ENCODE assay signal across 1 cellular context in genomic region chr2:233100192-233100998, GRCh38.
TF ChIP-seq lines count a peak whose summit lies in the region.

No MANE protein-coding gene starts in this region.

TF ChIP-seq in GM12878, 131 proteins besides CTCF, POLR2A, EP300 and RAD21 (continued from another document and continues in another):
- TF ChIP-seq ZNF687 (IDR thresholded peaks at IDR 0.05) (peak; percentile 74), STAT3 (IDR thresholded peaks at IDR 0.05; ENCODE audit: low read depth, low read length) (0 out of 2 replicates have a peak, but pooled peaks have one; percentile 22), ZSCAN29 (IDR thresholded peaks at IDR 0.05) (no peak), PBX3 (IDR thresholded peaks at IDR 0.05; ENCODE audit: insufficient replicate concordance, low read depth, low read length) (no peak), MYB (IDR thresholded peaks at IDR 0.05; ENCODE audit: borderline replicate concordance, low read depth, low read length) (0 out of 2 replicates have a peak, but pooled peaks have one; percentile 60), SP1 (IDR thresholded peaks at IDR 0.05; ENCODE audit: low read depth, low read length) (peak; percentile 55), ZNF384 (IDR thresholded peaks at IDR 0.05; ENCODE audit: borderline replicate concordance, low read depth, low read length) (no peak), JUND (IDR thresholded peaks at IDR 0.05; ENCODE audit: low read depth, low read length) (no peak), SREBF2 (IDR thresholded peaks at IDR 0.05; ENCODE audit: low read length) (no peak), NFYA (IDR thresholded peaks at IDR 0.05; ENCODE audit: borderline replicate concordance, low read depth, low read length) (no peak), MTA3 (IDR thresholded peaks at IDR 0.05; ENCODE audit: borderline replicate concordance, low read length) (peak; percentile 96; the same call in 1 of the 2 replicates), RCOR1 (conservative IDR thresholded peaks at IDR 0.05; ENCODE audit: low read depth, low read length) (peak; percentile 88), KDM1A (IDR thresholded peaks at IDR 0.05; ENCODE audit: borderline replicate concordance) (no peak), RB1 (IDR thresholded peaks at IDR 0.05; ENCODE audit: borderline replicate concordance) (peak; percentile 76; the same call in 1 of the 2 replicates), SRF (IDR thresholded peaks at IDR 0.05; ENCODE audit: low read depth in 2 of 2, low read length in 2 of 2) (0 out of 4 replicates have a peak, but pooled peaks of 1 of the 2 experiments have one; percentile 62), SUZ12 (IDR thresholded peaks at IDR 0.05; ENCODE audit: unreplicated experiment) (no peak), FOXM1 (IDR thresholded peaks at IDR 0.05; ENCODE audit: low read depth, low read length) (peak; percentile 86), IRF5 (IDR thresholded peaks at IDR 0.05; ENCODE audit: borderline replicate concordance) (no peak), CEBPB (IDR thresholded peaks at IDR 0.05; ENCODE audit: borderline replicate concordance in 1 of 2, low read depth in 2 of 2, low read length in 2 of 2) (0 out of 4 replicates have a peak, but pooled peaks of 1 of the 2 experiments have one; percentile 39), SUPT20H (IDR thresholded peaks at IDR 0.05; ENCODE audit: borderline replicate concordance, control insufficient read depth, low read depth, low read length) (no peak), MEF2A (IDR thresholded peaks at IDR 0.05; ENCODE audit: insufficient read depth, low read depth, low read length) (0 out of 2 replicates have a peak, but pooled peaks have one; percentile 39), ZZZ3 (IDR thresholded peaks at IDR 0.05; ENCODE audit: control insufficient read depth, insufficient read length, low read depth) (no peak), YY1 (IDR thresholded peaks at IDR 0.05; ENCODE audit: low read depth, low read length) (peak; percentile 12; the same call in 1 of the 2 replicates), KAT2A (conservative IDR thresholded peaks at IDR 0.05; ENCODE audit: control insufficient read depth, low read depth, low read length) (no peak), BCLAF1 (IDR thresholded peaks at IDR 0.05) (no peak), DPF2 (IDR thresholded peaks at IDR 0.05) (peak; percentile 99), HCFC1 (IDR thresholded peaks at IDR 0.05; ENCODE audit: low read length) (0 out of 2 replicates have a peak, but pooled peaks have one; percentile 11), CUX1 (IDR thresholded peaks at IDR 0.05; ENCODE audit: insufficient replicate concordance, low read depth, low read length) (peak; percentile 55), IKZF1 (conservative IDR thresholded peaks at IDR 0.05) (peak; percentile 99), JUNB (IDR thresholded peaks at IDR 0.05) (0 out of 2 replicates have a peak, but pooled peaks have one; percentile 41), BMI1 (IDR thresholded peaks at IDR 0.05; ENCODE audit: borderline replicate concordance) (peak; percentile 46; the same call in 1 of the 2 replicates), ZNF24 (IDR thresholded peaks at IDR 0.05) (no peak; the same call in none of the 2 replicates), BCL3 (IDR thresholded peaks at IDR 0.05; ENCODE audit: borderline replicate concordance, insufficient read depth, low read depth, low read length, poor library complexity, severe bottlenecking) (peak; percentile 91), NR2F1 (conservative IDR thresholded peaks at IDR 0.05) (peak; percentile 96), BCL11A (IDR thresholded peaks at IDR 0.05; ENCODE audit: low read depth, low read length) (peak; percentile 75), FOS (IDR thresholded peaks at IDR 0.05; ENCODE audit: borderline replicate concordance, extremely low read depth, insufficient read length) (no peak), MYC (IDR thresholded peaks at IDR 0.05; ENCODE audit: insufficient read depth, insufficient read length, insufficient replicate concordance, low read length, severe bottlenecking) (no peak), TCF7 (IDR thresholded peaks at IDR 0.05; ENCODE audit: borderline replicate concordance) (peak; percentile 52; the same call in 1 of the 2 replicates), NBN (IDR thresholded peaks at IDR 0.05) (peak; percentile 57; the same call in 1 of the 2 replicates), LARP7 (IDR thresholded peaks at IDR 0.05) (0 out of 2 replicates have a peak, but pooled peaks have one; percentile 16), SMAD1 (IDR thresholded peaks at IDR 0.05; ENCODE audit: low read depth, partially characterized antibody) (peak; percentile 91), E2F4 (IDR thresholded peaks at IDR 0.05; ENCODE audit: low read depth, low read length) (no peak), CREB1 (IDR thresholded peaks at IDR 0.05; ENCODE audit: low read depth) (peak; percentile 29; the same call in 1 of the 2 replicates), NFIC (IDR thresholded peaks at IDR 0.05; ENCODE audit: low read depth, low read length) (peak; percentile 89)
